In genomic region chr16:29963021-29963743, GRCh38 we compare ENCODE assay signal across 8 cellular contexts. TPM values are rescaled to one million over a fixed set of nuclear protein-coding genes. Genes with fewer than 3 reads are reported as not detected.
A peak's percentile ranks its signal among the peaks of the same experiment; 100 is the strongest.
DNase-seq lines count a peak whose midpoint lies in the region; TF ChIP-seq lines count a peak whose summit lies in the region.

No MANE protein-coding gene starts in this region.

- H3K9ac ChIP-seq in adipocyte (ENCODE audit: low read length) = peak overlapping the region; percentile 100
- H3K9ac ChIP-seq in liver (ENCODE audit: low read depth in 1 of 2, low read length in 2 of 2) = no peak overlapping the region

- H3K9me3 ChIP-seq in adipocyte (ENCODE audit: control insufficient read depth, low read length) = no peaks in the 10 kb centered on the region
- H3K9me3 ChIP-seq in liver (ENCODE audit: control insufficient read depth in 4 of 4, low read length in 3 of 4) = no peaks in the 10 kb centered on the region

- 87% methylated on average over 14 of the region's 14 CpGs for WGBS in liver

- H3K36me3 Mint-ChIP-seq in T-helper 1 cell treated with Interleukin-12 subunit alpha and Interleukin-12 subunit beta and Interleukin-4 antibody, amounts not matched to agents 30 μg/mL and 1 μg/mL, for 36 hours (ENCODE audit: low read depth) = peaks cover 6% of the 10 kb centered on the region

- H3K27me3 ChIP-seq in adipocyte (replicated peaks; ENCODE audit: control insufficient read depth, insufficient read depth, low read length) (no peaks in the 10 kb centered on the region), liver (ENCODE audit: control insufficient read depth in 4 of 4, insufficient read depth in 4 of 4, low read length in 3 of 4) (no peaks in the 10 kb centered on the region)

- H3K4me3 Mint-ChIP-seq in T-helper 1 cell treated with Interleukin-12 subunit alpha and Interleukin-12 subunit beta and Interleukin-4 antibody, amounts not matched to agents 30 μg/mL and 1 μg/mL, for 36 hours = peak overlapping the region; percentile 86

- TF ChIP-seq RAD21 in liver (IDR thresholded peaks at IDR 0.05) = no peak

- H3K27ac Mint-ChIP-seq in T-helper 1 cell treated with Interleukin-12 subunit alpha and Interleukin-12 subunit beta and Interleukin-4 antibody, amounts not matched to agents 30 μg/mL and 1 μg/mL, for 36 hours = peak overlapping the region; percentile 24

- peak overlapping the region; percentile 65 to 86 for H3K27ac ChIP-seq in liver (ENCODE audit: low read depth in 1 of 2, low read length in 2 of 2)
- H3K27ac ChIP-seq in substantia nigra (ENCODE audit: low read depth, low read length, poor library complexity, severe bottlenecking) = peak overlapping the region; percentile 94

- H3K27me3 Mint-ChIP-seq in T-helper 1 cell treated with Interleukin-12 subunit alpha and Interleukin-12 subunit beta and Interleukin-4 antibody, amounts not matched to agents 30 μg/mL and 1 μg/mL, for 36 hours (ENCODE audit: low read depth) = no peaks in the 10 kb centered on the region

- peaks cover 17% of the 10 kb centered on the region for H3K4me1 Mint-ChIP-seq in T-helper 1 cell treated with Interleukin-12 subunit alpha and Interleukin-12 subunit beta and Interleukin-4 antibody, amounts not matched to agents 30 μg/mL and 1 μg/mL, for 36 hours (ENCODE audit: low read depth)

- H3K4me1 ChIP-seq in adipocyte (ENCODE audit: control insufficient read depth, insufficient read depth, low read length) = peaks cover 14% of the 10 kb centered on the region
- H3K4me1 ChIP-seq in liver (ENCODE audit: control insufficient read depth in 4 of 4, insufficient read depth in 4 of 4, low read length in 3 of 4) = peaks cover 2 to 22% (median 13%) of the 10 kb centered on the region in 4 donors

- TF ChIP-seq CTCF in liver (IDR thresholded peaks at IDR 0.05; ENCODE audit: low read depth, low read length, missing input control) = no peak

- DNase-seq in T-helper 1 cell = no peak
- no peak for DNase-seq in adipocyte (ENCODE audit: low read depth)
- DNase-seq in substantia nigra (lab: John Stamatoyannopoulos, UW) = peak in 1 of 49 donors; percentile 42
- DNase-seq in kidney tubule cell (ENCODE audit: low spot score) = no peak
- DNase-seq in NCI-H446 (lab: John Stamatoyannopoulos, UW) = no peak
- DNase-seq in NCI-H146 (lab: John Stamatoyannopoulos, UW) = no peak

- no peaks in the 10 kb centered on the region for H3K9me3 Mint-ChIP-seq in T-helper 1 cell treated with Interleukin-12 subunit alpha and Interleukin-12 subunit beta and Interleukin-4 antibody, amounts not matched to agents 30 μg/mL and 1 μg/mL, for 36 hours

- peak overlapping the region; percentile 99 for H3K4me3 ChIP-seq in adipocyte (ENCODE audit: low read length)
- H3K4me3 ChIP-seq in liver (ENCODE audit: low read depth in 1 of 3, low read length in 3 of 3) = peak overlapping the region in 1 of 3 donors; percentile 90

- peaks cover 4% of the 10 kb centered on the region for H3K36me3 ChIP-seq in adipocyte (ENCODE audit: control insufficient read depth, insufficient read depth, low read length, severe bottlenecking)
- peaks cover 1 to 5% (median 4%) of the 10 kb centered on the region in 4 donors for H3K36me3 ChIP-seq in liver (ENCODE audit: control insufficient read depth in 4 of 4, insufficient read depth in 3 of 4, low read depth in 1 of 4, low read length in 3 of 4)

TF ChIP-seq in liver, 16 proteins besides CTCF, POLR2A, EP300 and RAD21:
- TF ChIP-seq TAF1 (conservative IDR thresholded peaks at IDR 0.05) (no peak), MAX (IDR thresholded peaks at IDR 0.05) (no peak), SP1 (IDR thresholded peaks at IDR 0.05) (no peak), NR2F2 (IDR thresholded peaks at IDR 0.05) (no peak), EGR1 (IDR thresholded peaks at IDR 0.05; ENCODE audit: low read depth in 2 of 2) (no peak), JUND (IDR thresholded peaks at IDR 0.05) (no peak), FOXA2 (IDR thresholded peaks at IDR 0.05) (no peak), GABPA (IDR thresholded peaks at IDR 0.05 in 1 of 2, conservative IDR thresholded peaks at IDR 0.05 in 1 of 2) (no peak), HNF4G (IDR thresholded peaks at IDR 0.05) (no peak), FOXA1 (IDR thresholded peaks at IDR 0.05) (no peak), RXRA (IDR thresholded peaks at IDR 0.05) (no peak), YY1 (IDR thresholded peaks at IDR 0.05) (no peak)
- TF ChIP-seq, protein P1, sequence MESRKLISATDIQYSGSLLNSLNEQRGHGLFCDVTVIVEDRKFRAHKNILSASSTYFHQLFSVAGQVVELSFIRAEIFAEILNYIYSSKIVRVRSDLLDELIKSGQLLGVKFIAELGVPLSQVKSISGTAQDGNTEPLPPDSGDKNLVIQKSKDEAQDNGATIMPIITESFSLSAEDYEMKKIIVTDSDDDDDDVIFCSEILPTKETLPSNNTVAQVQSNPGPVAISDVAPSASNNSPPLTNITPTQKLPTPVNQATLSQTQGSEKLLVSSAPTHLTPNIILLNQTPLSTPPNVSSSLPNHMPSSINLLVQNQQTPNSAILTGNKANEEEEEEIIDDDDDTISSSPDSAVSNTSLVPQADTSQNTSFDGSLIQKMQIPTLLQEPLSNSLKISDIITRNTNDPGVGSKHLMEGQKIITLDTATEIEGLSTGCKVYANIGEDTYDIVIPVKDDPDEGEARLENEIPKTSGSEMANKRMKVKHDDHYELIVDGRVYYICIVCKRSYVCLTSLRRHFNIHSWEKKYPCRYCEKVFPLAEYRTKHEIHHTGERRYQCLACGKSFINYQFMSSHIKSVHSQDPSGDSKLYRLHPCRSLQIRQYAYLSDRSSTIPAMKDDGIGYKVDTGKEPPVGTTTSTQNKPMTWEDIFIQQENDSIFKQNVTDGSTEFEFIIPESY (IDR thresholded peaks at IDR 0.05) = no peak
- TF ChIP-seq, protein P2, sequence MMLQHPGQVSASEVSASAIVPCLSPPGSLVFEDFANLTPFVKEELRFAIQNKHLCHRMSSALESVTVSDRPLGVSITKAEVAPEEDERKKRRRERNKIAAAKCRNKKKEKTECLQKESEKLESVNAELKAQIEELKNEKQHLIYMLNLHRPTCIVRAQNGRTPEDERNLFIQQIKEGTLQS (IDR thresholded peaks at IDR 0.05) = no peak

RNA-seq across cellular contexts. Expression of gene TMEM219, which starts 1.3 kb away (rescaled TPM):
- total RNA-seq in liver = 10 to 100 TPM; 25.5 to 29.6 TPM
- 10 to 100 TPM; 64.1 to 75.9 TPM for polyA plus RNA-seq in liver

RNA-seq across cellular contexts. Expression of gene TAOK2, which starts 10.5 kb away (rescaled TPM):
- 10 to 100 TPM; 19.0 to 27.9 TPM for total RNA-seq in liver
- 10 to 100 TPM in 1 of 2 donors, 1 to 10 TPM in 1; 2.2 to 12.9 TPM for polyA plus RNA-seq in liver

RNA-seq across cellular contexts. Expression of gene HIRIP3, which starts 32.2 kb away (rescaled TPM):
- 10 to 100 TPM in 1 of 2 donors, 1 to 10 TPM in 1; 9.2 to 10.5 TPM for total RNA-seq in liver
- 1 to 10 TPM; 5.7 to 9.0 TPM for polyA plus RNA-seq in liver

RNA-seq across cellular contexts. Expression of gene INO80E, which starts 32.9 kb away (rescaled TPM):
- 10 to 100 TPM; 11.7 to 24.8 TPM for total RNA-seq in liver
- polyA plus RNA-seq in liver = 10 to 100 TPM in 1 of 2 donors, 1 to 10 TPM in 1; 8.0 to 22.8 TPM

RNA-seq across cellular contexts. Expression of gene KCTD13, which starts 37.2 kb away (rescaled TPM):
- 10 to 100 TPM in 1 of 2 donors, 1 to 10 TPM in 1; 3.1 to 13.1 TPM for total RNA-seq in liver
- polyA plus RNA-seq in liver = 1 to 10 TPM; 2.7 to 4.4 TPM
